28 cellular contexts compared by ENCODE assay signal in genomic region chr19:34084396-34085145, GRCh38.
"Had no signal": no experiment of that assay in that cellular context is flagged by ENCODE, and none has a peak within 500 bp of the region (broad histone marks: within the 10 kb centered on the region; RNA-seq: fewer than 3 reads in every experiment).

No MANE protein-coding gene starts in this region.

- H3K27ac ChIP-seq: coronary artery, esophagus squamous epithelium, heart right ventricle, lower lobe of right lung, ovary, psoas muscle, sigmoid colon, stomach, testis, tibial artery had no signal

- FAIRE-seq: endometrium, keratinocyte had no signal

- DNase-seq: dermis blood vessel endothelial cell; effector memory CD4-positive, alpha-beta T cell; erythroblast; esophagus squamous epithelium; foreskin melanocyte; glutamatergic neuron; heart right ventricle; hippocampal formation; left ventricle myocardium superior; lower lobe of right lung; naive thymus-derived CD8-positive, alpha-beta T cell; nephron progenitor cell; occipital lobe; ovary; posterior cingulate gyrus; psoas muscle; right cardiac atrium; sigmoid colon; stimulated activated CD4-positive, alpha-beta T cell treated with anti-CD3 and anti-CD28 coated beads, Interleukin-2, amount 100 ng/mL, for 24 hours; stimulated activated CD4-positive, alpha-beta T cell treated with anti-CD3 and anti-CD28 coated beads, Interleukin-4, amount 100 ng/mL, for 24 hours; stimulated activated naive CD4-positive, alpha-beta T cell treated with Interleukin-2 at 50 U/mL for 16 hours; stomach; testis; tibial artery had no signal

- H3K4me1 ChIP-seq: esophagus squamous epithelium, heart right ventricle, lower lobe of right lung, psoas muscle, sigmoid colon, stomach, testis, tibial artery had no signal

- H3K4me3 ChIP-seq: coronary artery, esophagus squamous epithelium, heart right ventricle, lower lobe of right lung, ovary, psoas muscle, sigmoid colon, stomach, testis, tibial artery had no signal

- ATAC-seq: heart right ventricle; left ventricle myocardium superior; lower lobe of right lung; naive thymus-derived CD8-positive, alpha-beta T cell; psoas muscle; right cardiac atrium; stimulated activated effector memory CD8-positive, alpha-beta T cell treated with anti-CD3 and anti-CD28 coated beads, Interleukin-12 subunit alpha, Interleukin-12 subunit beta, amount 100 ng/mL, for 72 hours had no signal

- H3K27me3 ChIP-seq: ovary, sigmoid colon, testis had no signal

- H3K36me3 ChIP-seq: esophagus squamous epithelium, heart right ventricle, lower lobe of right lung, ovary, sigmoid colon, stomach, tibial artery had no signal

- H3K9me3 ChIP-seq: esophagus squamous epithelium, heart right ventricle, lower lobe of right lung, ovary, psoas muscle, sigmoid colon, stomach, testis, tibial artery had no signal
